ENCODE assay signal across 21 cellular contexts in genomic region chr16:868846-869822, GRCh38.
DNase-seq lines count a peak whose midpoint lies in the region; ATAC-seq and TF ChIP-seq lines count a peak whose summit lies in the region.
"Had no signal": no experiment of that assay in that cellular context is flagged by ENCODE, and none has a peak within 500 bp of the region (broad histone marks: within the 10 kb centered on the region; RNA-seq: fewer than 3 reads in every experiment).

No MANE protein-coding gene starts in this region.

- H4K20me1 ChIP-seq in BLaER1 (no peaks in the 10 kb centered on the region), osteoblast (ENCODE audit: insufficient read depth, low read length) (no peaks in the 10 kb centered on the region)

- H3K36me3 ChIP-seq in BLaER1 (peaks cover 31% of the 10 kb centered on the region), left ventricle myocardium inferior (peaks cover 47% of the 10 kb centered on the region), osteoblast (ENCODE audit: insufficient read depth, low read length) (no peaks in the 10 kb centered on the region)
- H3K36me3 ChIP-seq: BE2C, SJCRH30 had no signal

- no peak for ATAC-seq in activated CD4-positive, alpha-beta T cell treated with anti-CD3 and anti-CD28 coated beads for 36 hours
- no peak for ATAC-seq in HG02571 (IDR thresholded peaks at IDR 0.05; ENCODE audit: unreplicated experiment)
- ATAC-seq: K562 had no signal

- H3K4me2 ChIP-seq in BLaER1 = peak overlapping the region; percentile 99
- no peak overlapping the region for H3K4me2 ChIP-seq in osteoblast (ENCODE audit: insufficient read depth, low read length)

- H3K4me1 Mint-ChIP-seq in activated CD4-positive, alpha-beta T cell treated with anti-CD3 and anti-CD28 coated beads for 36 hours = no peaks in the 10 kb centered on the region

- H3K36me3 Mint-ChIP-seq in activated CD4-positive, alpha-beta T cell treated with anti-CD3 and anti-CD28 coated beads for 36 hours (ENCODE audit: low read depth) = peaks cover 6% of the 10 kb centered on the region
- H3K36me3 Mint-ChIP-seq: CD4-positive, CD25-positive, alpha-beta regulatory T cell had no signal

- CTCF ChIA-PET in activated CD4-positive, alpha-beta T cell treated with anti-CD3 and anti-CD28 coated beads for 36 hours (lab: Charles Lee) = interaction anchor here (0.7 kb wide), 1 partner anchor 98 kb away, joined by 3 read pairs; no protein-coding TSS in a partner anchor

- H3K4me3 ChIP-seq in BLaER1 (peak overlapping the region; percentile 62; the same call in 1 of the 2 replicates), left ventricle myocardium inferior (no peak overlapping the region), osteoblast (ENCODE audit: insufficient read depth, low read length) (no peak overlapping the region)
- H3K4me3 ChIP-seq: K562, SJCRH30 had no signal

- no peaks in the 10 kb centered on the region for H3K9me3 Mint-ChIP-seq in activated CD4-positive, alpha-beta T cell treated with anti-CD3 and anti-CD28 coated beads for 36 hours (ENCODE audit: low read depth)

- TF ChIP-seq CTCF in left ventricle myocardium inferior (IDR thresholded peaks at IDR 0.05; ENCODE audit: borderline replicate concordance) (no peak), osteoblast (IDR thresholded peaks at IDR 0.05; ENCODE audit: extremely low read depth, low read depth, low read length) (no peak)

- POLR2A ChIA-PET in activated CD4-positive, alpha-beta T cell treated with anti-CD3 and anti-CD28 coated beads for 36 hours (lab: Charles Lee) = no interaction called here

- H3K27ac Mint-ChIP-seq in activated CD4-positive, alpha-beta T cell treated with anti-CD3 and anti-CD28 coated beads for 36 hours = no peak overlapping the region
- H3K27ac Mint-ChIP-seq: CD4-positive, CD25-positive, alpha-beta regulatory T cell had no signal

- no peaks in the 10 kb centered on the region for H3K79me2 ChIP-seq in osteoblast (ENCODE audit: insufficient read depth, low read length)

- H3K9me3 ChIP-seq in BLaER1 = peaks cover 42% of the 10 kb centered on the region
- H3K9me3 ChIP-seq in left ventricle myocardium inferior (replicated peaks) = no peaks in the 10 kb centered on the region
- no peaks in the 10 kb centered on the region for H3K9me3 ChIP-seq in osteoblast (ENCODE audit: low read depth, low read length)
- H3K9me3 ChIP-seq: BE2C had no signal

- peak; percentile 2 for DNase-seq in activated CD4-positive, alpha-beta T cell treated with anti-CD3 and anti-CD28 coated beads for 36 hours
- DNase-seq in activated CD4-positive, alpha-beta T cell treated with anti-CD3 and anti-CD28 coated beads, Interleukin-2, amount 50 U/mL, for 4 hours = no peak
- peak; percentile 6 for DNase-seq in left ventricle myocardium inferior
- DNase-seq in osteoblast (ENCODE audit: insufficient read length, low spot score, missing footprints) = peak; percentile 49
- no peak for DNase-seq in activated effector memory CD4-positive, alpha-beta T cell treated with Interleukin-2 at 50 U/mL for 16 hours
- no peak for DNase-seq in AG08396 (ENCODE audit: low spot score)
- DNase-seq: BE2C; CD4-positive, CD25-positive, alpha-beta regulatory T cell; MV-4-11; NCI-H1105 treated with DMSO at 0.1 percent for 48 hours; NCI-H146; NCI-H1930; NCI-H2107; NCI-H446; NCI-H524 treated with DMSO at 0.1 percent for 48 hours; NCI-H774; SJCRH30 had no signal

- H3K27me3 ChIP-seq in BLaER1 (no peaks in the 10 kb centered on the region), left ventricle myocardium inferior (ENCODE audit: low read depth) (no peaks in the 10 kb centered on the region), osteoblast (ENCODE audit: insufficient read depth, low read length) (no peaks in the 10 kb centered on the region)
- H3K27me3 ChIP-seq: BE2C, SJCRH30 had no signal

- H2AFZ ChIP-seq in osteoblast (ENCODE audit: low read length) = no peak overlapping the region

- no peak overlapping the region for H3K4me3 Mint-ChIP-seq in activated CD4-positive, alpha-beta T cell treated with anti-CD3 and anti-CD28 coated beads for 36 hours
- H3K4me3 Mint-ChIP-seq: CD4-positive, CD25-positive, alpha-beta regulatory T cell had no signal

- peak overlapping the region; percentile 85 for H3K9ac ChIP-seq in BLaER1

- intact Hi-C loops in activated CD4-positive, alpha-beta T cell treated with anti-CD3 and anti-CD28 coated beads for 36 hours (cut with DNase I, micrococcal nuclease) = no loop called here
- intact Hi-C loops in left ventricle myocardium inferior (cut with micrococcal nuclease) = no loop called here

- H3K27me3 Mint-ChIP-seq in activated CD4-positive, alpha-beta T cell treated with anti-CD3 and anti-CD28 coated beads for 36 hours = no peaks in the 10 kb centered on the region
- H3K27me3 Mint-ChIP-seq: CD4-positive, CD25-positive, alpha-beta regulatory T cell had no signal

- H3K27ac ChIP-seq in BLaER1 = peak overlapping the region; percentile 97
- H3K27ac ChIP-seq in left ventricle myocardium inferior (replicated peaks) = no peak overlapping the region
- H3K27ac ChIP-seq in osteoblast (ENCODE audit: low read depth, low read length) = no peak overlapping the region
- H3K27ac ChIP-seq: 22Rv1 had no signal

- H3K4me1 ChIP-seq in BLaER1 (peaks cover 60% of the 10 kb centered on the region), left ventricle myocardium inferior (no peaks in the 10 kb centered on the region), osteoblast (ENCODE audit: insufficient read depth, low read length) (no peaks in the 10 kb centered on the region)
- H3K4me1 ChIP-seq: BE2C had no signal

Comparison
In these comparisons a context has a peak if more than half of its experiments do, and no peak if none do; other contexts are left out.
1. DNase-seq: peak in activated CD4-positive, alpha-beta T cell treated with anti-CD3 and anti-CD28 coated beads for 36 hours (single experiment), left ventricle myocardium inferior (single experiment) and osteoblast (single experiment); none in activated CD4-positive, alpha-beta T cell treated with anti-CD3 and anti-CD28 coated beads, Interleukin-2, amount 50 U/mL, for 4 hours (0 of 2), activated effector memory CD4-positive, alpha-beta T cell treated with Interleukin-2 at 50 U/mL for 16 hours (single experiment) and AG08396 (single experiment).